In the genomic region with DNA sequence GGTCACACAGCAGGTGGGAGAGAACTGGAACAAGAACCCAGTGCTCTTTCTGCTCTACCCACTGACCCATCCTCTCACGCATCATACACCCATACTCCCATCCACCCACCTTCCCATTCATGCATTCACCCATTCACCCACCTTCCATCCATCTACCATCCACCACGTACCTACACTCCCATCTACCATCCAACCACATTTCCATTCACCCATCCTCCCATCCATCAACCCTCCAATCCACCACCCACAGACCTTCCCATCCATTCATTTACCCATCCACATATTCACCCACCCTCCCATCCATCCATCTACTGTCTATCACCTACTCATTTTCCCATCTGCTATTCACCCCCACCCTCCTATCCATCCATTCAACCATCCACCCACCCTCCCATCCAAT, we compare ENCODE assay signal across 12 cellular contexts. TPM values are rescaled to one million over a fixed set of nuclear protein-coding genes. Genes with fewer than 3 reads are reported as not detected.
"Had no signal": no experiment of that assay in that cellular context is flagged by ENCODE, and none has a peak within 500 bp of the region (broad histone marks: within the 10 kb centered on the region; RNA-seq: fewer than 3 reads in every experiment).

No MANE protein-coding gene starts in this region.

- FAIRE-seq: H1, H54 had no signal

- H3K9ac ChIP-seq: GM23248 had no signal

- H3K4me1 ChIP-seq: HAP-1 had no signal

- DNase-seq: GM23248, GOT3, H7, H9, HCEC 1CT, HFFc6 had no signal

- H3K4me3 ChIP-seq: GM23248, GM23338, HAP-1 had no signal

- H3K36me3 ChIP-seq: HAP-1 had no signal

- ATAC-seq: GM23338, HCT116 had no signal

- H3K9me3 ChIP-seq: HAP-1 had no signal

- H3K27ac ChIP-seq: GM23248 had no signal

- H2AFZ ChIP-seq: GM23248, GM23338 had no signal

- H3K4me2 ChIP-seq: GM23338 had no signal

RNA-seq across cellular contexts. Expression of gene RSPO4, which starts 17.2 kb away (rescaled TPM):
- total RNA-seq: GM23248, H4, HFFc6 had no signal
